In genomic region chr3:37996785-37997301, GRCh38 we compare ENCODE assay signal across 8 cellular contexts. TPM values are rescaled to one million over a fixed set of nuclear protein-coding genes. Genes with fewer than 3 reads are reported as not detected.
DNase-seq lines count a peak whose midpoint lies in the region; ATAC-seq, FAIRE-seq and TF ChIP-seq lines count a peak whose summit lies in the region.

No MANE protein-coding gene starts in this region.

- CTCF ChIA-PET in CD8-positive, alpha-beta memory T cell (lab: Charles Lee) = interaction anchor here (1.0 to 1.7 kb wide), 10 partner anchors 10 to 168 kb away, joined by 3 to 13 read pairs (median 6); partner anchors contain the start of genes ACAA1, DLEC1, OXSR1 and PLCD1
- CTCF ChIA-PET in endothelial cell of umbilical vein (lab: Charles Lee) = interaction anchor here (0.6 to 1.6 kb wide), 27 partner anchors 12 to 654 kb away, joined by 3 to 68 read pairs (median 4); partner anchors contain the start of genes ACAA1, PLCD1 and XYLB

- dilution Hi-C loops in endothelial cell of umbilical vein (cut with MboI; ENCODE audit: extremely low pct_ligation_motif_present, low sequenced_read_pairs) = no loop called here

- peak; percentile 66 to 86 (median 75) for DNase-seq in CD8-positive, alpha-beta memory T cell
- DNase-seq in NT2/D1 (ENCODE audit: low read depth, low spot score) (peak; percentile 84), endothelial cell of umbilical vein (ENCODE audit: low read depth, low spot score) (peak; percentile 84)
- DNase-seq in activated CD8-positive, alpha-beta memory T cell treated with anti-CD3 and anti-CD28 coated beads for 4 hours (ENCODE audit: low read depth in 2 of 2) = peak; percentile 57 to 65
- DNase-seq in naive thymus-derived CD8-positive, alpha-beta T cell = peak; percentile 58 to 87 (median 77)

- peaks cover 54 to 70% (median 64%) of the 10 kb centered on the region in 3 donors for H3K4me1 Mint-ChIP-seq in CD8-positive, alpha-beta memory T cell
- H3K4me1 Mint-ChIP-seq in naive thymus-derived CD8-positive, alpha-beta T cell = peaks cover 37 to 68% (median 64%) of the 10 kb centered on the region in 4 donors
- H3K4me1 Mint-ChIP-seq in stimulated activated memory B cell treated with anti-CD40 and anti-IgM and Interleukin-4, amounts not matched to agents 10 μg/mL and 1 μg/mL and 100 μg/mL, for 72 hours = peaks cover 58% of the 10 kb centered on the region

- no peaks in the 10 kb centered on the region for H3K27me3 ChIP-seq in CD8-positive, alpha-beta memory T cell (ENCODE audit: insufficient read depth, low read length, poor library complexity, severe bottlenecking)
- H3K27me3 ChIP-seq in NT2/D1 (ENCODE audit: insufficient read depth, insufficient read length) (peaks cover 6% of the 10 kb centered on the region), endothelial cell of umbilical vein (ENCODE audit: control insufficient read depth in 2 of 2, insufficient read depth in 2 of 2, low read length in 2 of 2) (no peaks in the 10 kb centered on the region)

- no peaks in the 10 kb centered on the region for H3K9me1 ChIP-seq in endothelial cell of umbilical vein (replicated peaks; ENCODE audit: control insufficient read depth, extremely low read depth, insufficient read depth, low read length)

- H3K36me3 ChIP-seq in CD8-positive, alpha-beta memory T cell (ENCODE audit: insufficient read depth, low read length) = peaks cover 7% of the 10 kb centered on the region
- no peaks in the 10 kb centered on the region for H3K36me3 ChIP-seq in NT2/D1 (ENCODE audit: insufficient read depth, insufficient read length, low read length)
- peaks cover 0 to 3% of the 10 kb centered on the region in 2 experiments for H3K36me3 ChIP-seq in endothelial cell of umbilical vein (ENCODE audit: control insufficient read depth in 2 of 2, extremely low read depth in 1 of 2, insufficient read depth in 2 of 2, low read length in 2 of 2)

- POLR2A ChIA-PET in CD8-positive, alpha-beta memory T cell (lab: Charles Lee) = interaction anchor here (1.0 kb wide), 3 partner anchors 22 to 168 kb away, joined by 4 to 6 read pairs (median 5); partner anchors contain the start of genes DLEC1 and OXSR1
- POLR2A ChIA-PET in endothelial cell of umbilical vein (lab: Charles Lee) = no interaction called here
- POLR2A ChIA-PET in naive thymus-derived CD8-positive, alpha-beta T cell (lab: Charles Lee) = interaction anchor here (0.6 to 1.6 kb wide), 5 partner anchors 15 to 169 kb away, joined by 3 to 9 read pairs (median 5); partner anchors contain the start of genes DLEC1 and OXSR1

- TF ChIP-seq CTCF in endothelial cell of umbilical vein (IDR thresholded peaks at IDR 0.05; ENCODE audit: extremely low read depth in 1 of 2, insufficient read depth in 1 of 2, low read depth in 1 of 2, low read length in 2 of 2) = peak; percentile 90

- H2AFZ ChIP-seq in endothelial cell of umbilical vein (ENCODE audit: low read depth, low read length) = no peak overlapping the region

- H3K27ac ChIP-seq in CD8-positive, alpha-beta memory T cell (ENCODE audit: low read depth, low read length) = no peak overlapping the region
- no peak overlapping the region for H3K27ac ChIP-seq in endothelial cell of umbilical vein (ENCODE audit: insufficient read depth, low read depth, low read length)

- no TSS peak for BruUV-seq in endothelial cell of umbilical vein (replicated peaks; lab: Mats Ljungman, UMichigan)

- H3K4me3 Mint-ChIP-seq in CD8-positive, alpha-beta memory T cell = peak overlapping the region; percentile 30 to 79 (median 50)
- peak overlapping the region in 9 of 10 donors; percentile 62 to 95 (median 72) for H3K4me3 Mint-ChIP-seq in naive thymus-derived CD8-positive, alpha-beta T cell
- peak overlapping the region; percentile 2 for H3K4me3 Mint-ChIP-seq in stimulated activated memory B cell treated with anti-CD40 and anti-IgM and Interleukin-4, amounts not matched to agents 10 μg/mL and 1 μg/mL and 100 μg/mL, for 72 hours

- H3K27ac Mint-ChIP-seq in CD8-positive, alpha-beta memory T cell = peak overlapping the region; percentile 61 to 98 (median 94)
- H3K27ac Mint-ChIP-seq in naive thymus-derived CD8-positive, alpha-beta T cell = peak overlapping the region; percentile 79 to 98 (median 94)
- no peak overlapping the region for H3K27ac Mint-ChIP-seq in stimulated activated memory B cell treated with anti-CD40 and anti-IgM and Interleukin-4, amounts not matched to agents 10 μg/mL and 1 μg/mL and 100 μg/mL, for 72 hours

- H3K79me2 ChIP-seq in endothelial cell of umbilical vein (ENCODE audit: control insufficient read depth, insufficient read depth, low read length) = no peaks in the 10 kb centered on the region

- intact Hi-C loops in endothelial cell of umbilical vein (cut with micrococcal nuclease) = no loop called here

- no peak overlapping the region for H3K4me2 ChIP-seq in endothelial cell of umbilical vein (ENCODE audit: insufficient read depth, low read length)

- H3K27me3 Mint-ChIP-seq in CD8-positive, alpha-beta memory T cell = peaks cover 0 to 1% of the 10 kb centered on the region in 2 donors
- no peaks in the 10 kb centered on the region for H3K27me3 Mint-ChIP-seq in naive thymus-derived CD8-positive, alpha-beta T cell
- H3K27me3 Mint-ChIP-seq in stimulated activated memory B cell treated with anti-CD40 and anti-IgM and Interleukin-4, amounts not matched to agents 10 μg/mL and 1 μg/mL and 100 μg/mL, for 72 hours = no peaks in the 10 kb centered on the region

- no peak overlapping the region for H3K4me3 ChIP-seq in CD8-positive, alpha-beta memory T cell (ENCODE audit: low read length)
- H3K4me3 ChIP-seq in NT2/D1 (ENCODE audit: insufficient read length, low read depth) (no peak overlapping the region), endothelial cell of umbilical vein (replicated peaks in 1 of 3; ENCODE audit: insufficient read depth in 1 of 3, low read depth in 1 of 3, low read length in 3 of 3) (no peak overlapping the region)

- no peaks in the 10 kb centered on the region for H4K20me1 ChIP-seq in endothelial cell of umbilical vein (replicated peaks; ENCODE audit: control insufficient read depth, extremely low read depth, insufficient read depth, low read length)

- peaks cover 54% of the 10 kb centered on the region for H3K4me1 ChIP-seq in CD8-positive, alpha-beta memory T cell (ENCODE audit: insufficient read depth, low read length)
- peaks cover 15% of the 10 kb centered on the region for H3K4me1 ChIP-seq in NT2/D1 (ENCODE audit: insufficient read depth, insufficient read length)
- peaks cover 15% of the 10 kb centered on the region for H3K4me1 ChIP-seq in endothelial cell of umbilical vein (ENCODE audit: control insufficient read depth, extremely low read depth, insufficient read depth, low read length)

- H3K9me3 Mint-ChIP-seq in CD8-positive, alpha-beta memory T cell = no peaks in the 10 kb centered on the region
- no peaks in the 10 kb centered on the region for H3K9me3 Mint-ChIP-seq in naive thymus-derived CD8-positive, alpha-beta T cell
- no peaks in the 10 kb centered on the region for H3K9me3 Mint-ChIP-seq in stimulated activated memory B cell treated with anti-CD40 and anti-IgM and Interleukin-4, amounts not matched to agents 10 μg/mL and 1 μg/mL and 100 μg/mL, for 72 hours

- no peaks in the 10 kb centered on the region for H3K9me3 ChIP-seq in CD8-positive, alpha-beta memory T cell (ENCODE audit: low read length)
- H3K9me3 ChIP-seq in NT2/D1 (ENCODE audit: insufficient read depth, low read length) (no peaks in the 10 kb centered on the region), endothelial cell of umbilical vein (replicated peaks; ENCODE audit: control insufficient read depth, insufficient read depth, low read length) (no peaks in the 10 kb centered on the region)

- FAIRE-seq in endothelial cell of umbilical vein (lab: Jason Lieb, UNC) = peak; percentile 97

- H3K9ac ChIP-seq in NT2/D1 (ENCODE audit: insufficient read length, low read depth) = no peak overlapping the region
- no peak overlapping the region for H3K9ac ChIP-seq in endothelial cell of umbilical vein (replicated peaks; ENCODE audit: extremely low read depth, insufficient read depth, low read length)

- no peak for TF ChIP-seq POLR2A in endothelial cell of umbilical vein (IDR thresholded peaks at IDR 0.05; ENCODE audit: low read depth, low read length)

- ATAC-seq in GM19372 (IDR thresholded peaks at IDR 0.05; ENCODE audit: low read depth, unreplicated experiment) = peak; percentile 45
- peak; percentile 49 for ATAC-seq in HG03457 (IDR thresholded peaks at IDR 0.05; ENCODE audit: unreplicated experiment)
- peak; percentile 33 to 65 for ATAC-seq in naive thymus-derived CD8-positive, alpha-beta T cell
- peak; percentile 54 for ATAC-seq in stimulated activated memory B cell treated with anti-CD40 and anti-IgM and Interleukin-4, amounts not matched to agents 10 μg/mL and 1 μg/mL and 100 μg/mL, for 72 hours

- peaks cover 8 to 48% (median 11%) of the 10 kb centered on the region in 3 donors for H3K36me3 Mint-ChIP-seq in CD8-positive, alpha-beta memory T cell
- peaks cover 0 to 27% (median 8%) of the 10 kb centered on the region in 3 donors for H3K36me3 Mint-ChIP-seq in naive thymus-derived CD8-positive, alpha-beta T cell
- peaks cover 28% of the 10 kb centered on the region for H3K36me3 Mint-ChIP-seq in stimulated activated memory B cell treated with anti-CD40 and anti-IgM and Interleukin-4, amounts not matched to agents 10 μg/mL and 1 μg/mL and 100 μg/mL, for 72 hours

RNA-seq across cellular contexts. Expression of gene VILL, which starts 6.3 kb away (rescaled TPM):
- 10 to 100 TPM; 14.7 to 15.8 TPM for total RNA-seq in CD8-positive, alpha-beta memory T cell
- polyA plus RNA-seq in CD8-positive, alpha-beta memory T cell = 16.8 TPM
- 6.9 and 9.0 TPM in 2 replicates for total RNA-seq in endothelial cell of umbilical vein
- polyA plus RNA-seq in endothelial cell of umbilical vein = 10.0 and 11.6 TPM in 2 replicates
- 6.5 and 8.1 TPM in 2 replicates for polyA plus RNA-seq in endothelial cell of umbilical vein (2011; cell fraction: cytosol; rRNA removed)
- 27.6 and 33.0 TPM in 2 replicates for polyA plus RNA-seq in endothelial cell of umbilical vein (2011; cell fraction: nucleus; rRNA removed)
- 4.2 and 4.6 TPM in 2 replicates for polyA plus RNA-seq in endothelial cell of umbilical vein (2012)
- 14.5 and 20.7 TPM in 2 replicates for polyA minus RNA-seq in endothelial cell of umbilical vein
- not detected for polyA minus RNA-seq in endothelial cell of umbilical vein (2011; cell fraction: cytosol; rRNA and poly(A)+ RNA removed)
- polyA minus RNA-seq in endothelial cell of umbilical vein (2011; cell fraction: nucleus; rRNA and poly(A)+ RNA removed) = 11.3 and 13.0 TPM in 2 replicates
- total RNA-seq in naive thymus-derived CD8-positive, alpha-beta T cell = 10 to 100 TPM; 41.0 to 41.9 TPM
- 10 to 100 TPM; 12.3 to 21.6 (median 16.0) TPM for polyA plus RNA-seq in naive thymus-derived CD8-positive, alpha-beta T cell

RNA-seq across cellular contexts. Expression of gene PLCD1, which starts 32.6 kb away (rescaled TPM):
- total RNA-seq in CD8-positive, alpha-beta memory T cell = 10 to 100 TPM; 12.8 to 18.5 TPM
- polyA plus RNA-seq in CD8-positive, alpha-beta memory T cell = 36.4 TPM
- total RNA-seq in endothelial cell of umbilical vein = 15.3 and 18.5 TPM in 2 replicates
- polyA plus RNA-seq in endothelial cell of umbilical vein = 12.6 and 13.1 TPM in 2 replicates
- polyA plus RNA-seq in endothelial cell of umbilical vein (2011; cell fraction: cytosol; rRNA removed) = 6.9 and 9.4 TPM in 2 replicates
- 19.9 and 26.2 TPM in 2 replicates for polyA plus RNA-seq in endothelial cell of umbilical vein (2011; cell fraction: nucleus; rRNA removed)
- 8.2 and 12.7 TPM in 2 replicates for polyA plus RNA-seq in endothelial cell of umbilical vein (2012)
- 18.9 and 20.7 TPM in 2 replicates for polyA minus RNA-seq in endothelial cell of umbilical vein
- polyA minus RNA-seq in endothelial cell of umbilical vein (2011; cell fraction: cytosol; rRNA and poly(A)+ RNA removed) = 1.1 TPM
- 4.7 and 8.8 TPM in 2 replicates for polyA minus RNA-seq in endothelial cell of umbilical vein (2011; cell fraction: nucleus; rRNA and poly(A)+ RNA removed)
- total RNA-seq in naive thymus-derived CD8-positive, alpha-beta T cell = 10 to 100 TPM; 39.3 to 42.7 TPM
- polyA plus RNA-seq in naive thymus-derived CD8-positive, alpha-beta T cell = 10 to 100 TPM; 11.0 to 23.0 (median 15.6) TPM

RNA-seq across cellular contexts. Expression of gene DLEC1, which starts 42.2 kb away (rescaled TPM):
- 1 to 10 TPM; 1.0 to 1.3 TPM for total RNA-seq in CD8-positive, alpha-beta memory T cell
- polyA plus RNA-seq in CD8-positive, alpha-beta memory T cell = 0.56 TPM
- total RNA-seq in endothelial cell of umbilical vein = not detected in 2 replicates
- not detected in 2 replicates for polyA plus RNA-seq in endothelial cell of umbilical vein
- polyA plus RNA-seq in endothelial cell of umbilical vein (2011; cell fraction: cytosol; rRNA removed) = not detected in 2 replicates
- polyA plus RNA-seq in endothelial cell of umbilical vein (2011; cell fraction: nucleus; rRNA removed) = 0.13 and 0.14 TPM in 2 replicates
- not detected in 2 replicates for polyA plus RNA-seq in endothelial cell of umbilical vein (2012)
- polyA minus RNA-seq in endothelial cell of umbilical vein = 0.04 TPM in 1 of 2 replicates, not detected in the other
- not detected for polyA minus RNA-seq in endothelial cell of umbilical vein (2011; cell fraction: cytosol; rRNA and poly(A)+ RNA removed)
- not detected in 2 replicates for polyA minus RNA-seq in endothelial cell of umbilical vein (2011; cell fraction: nucleus; rRNA and poly(A)+ RNA removed)
- total RNA-seq in naive thymus-derived CD8-positive, alpha-beta T cell = 1 to 10 TPM; 4.6 to 5.2 TPM
- polyA plus RNA-seq in naive thymus-derived CD8-positive, alpha-beta T cell = under 1 TPM; 0.31 to 0.37 (median 0.35) TPM

Comparison
In these comparisons a context has a peak if more than half of its experiments do, and no peak if none do; other contexts are left out.
1. H3K4me3 Mint-ChIP-seq: peak in every context shown above with its lines; median percentile 72 in naive thymus-derived CD8-positive, alpha-beta T cell; 50 in CD8-positive, alpha-beta memory T cell; 2 in stimulated activated memory B cell treated with anti-CD40 and anti-IgM and Interleukin-4, amounts not matched to agents 10 μg/mL and 1 μg/mL and 100 μg/mL, for 72 hours.